Comparison of ENCODE assay signal across 16 cellular contexts in genomic region chr6:14088600-14089168, GRCh38. TPM values are rescaled to one million over a fixed set of nuclear protein-coding genes. Genes with fewer than 3 reads are reported as not detected.
DNase-seq lines count a peak whose midpoint lies in the region; ATAC-seq and TF ChIP-seq lines count a peak whose summit lies in the region.
"Had no signal": no experiment of that assay in that cellular context is flagged by ENCODE, and none has a peak within 500 bp of the region (broad histone marks: within the 10 kb centered on the region; RNA-seq: fewer than 3 reads in every experiment).

No MANE protein-coding gene starts in this region.

- no peaks in the 10 kb centered on the region for H3K4me1 ChIP-seq in RWPE2 (ENCODE audit: insufficient read depth, poor library complexity, severe bottlenecking)
- H3K4me1 ChIP-seq: SJCRH30 had no signal

- no peak overlapping the region for H3K27ac ChIP-seq in RWPE2 (ENCODE audit: poor library complexity, severe bottlenecking)
- H3K27ac ChIP-seq: 22Rv1, SJCRH30 had no signal

- H3K27me3 ChIP-seq in RWPE2 (ENCODE audit: insufficient read depth, poor library complexity, severe bottlenecking), result no peaks in the 10 kb centered on the region
- H3K27me3 ChIP-seq: SJCRH30 had no signal

- no peaks in the 10 kb centered on the region for H3K9me3 ChIP-seq in RWPE2 (ENCODE audit: severe bottlenecking)
- H3K9me3 ChIP-seq: SJCRH30 had no signal

- peak; percentile 43 for ATAC-seq in HG03135 (IDR thresholded peaks at IDR 0.05; ENCODE audit: unreplicated experiment)
- 0 out of 3 replicates have a peak, but pooled peaks have one; percentile 52 for ATAC-seq in RWPE2 (ENCODE audit: low read depth)
- peak; percentile 19 for ATAC-seq in omental fat pad (ENCODE audit: low FRiP score)
- ATAC-seq: K562 had no signal

- DNase-seq in NCI-H748 (lab: John Stamatoyannopoulos, UW; ENCODE audit: unreplicated experiment) (peak; percentile 32), NCI-H748 treated with DMSO at 0.1 percent for 48 hours (lab: John Stamatoyannopoulos, UW) (no peak), RWPE2 (ENCODE audit: low spot score) (no peak), omental fat pad (ENCODE audit: low spot score) (no peak), GM10266 (ENCODE audit: extremely low spot score) (no peak)
- no peak for DNase-seq in activated naive CD4-positive, alpha-beta T cell treated with anti-CD3 and anti-CD28 coated beads, Interleukin-2, amount 50 U/mL, for 16 hours
- no peak for DNase-seq in activated CD4-positive, alpha-beta T cell treated with anti-CD3 and anti-CD28 coated beads for 1 hour
- DNase-seq: CD4-positive, alpha-beta memory T cell; effector CD4-positive, alpha-beta T cell; NCI-H1436 treated with DMSO at 0.1 percent for 48 hours; NCI-H82; substantia nigra had no signal

- TF ChIP-seq CTCF in RWPE2 (IDR thresholded peaks at IDR 0.05; ENCODE audit: poor library complexity, severe bottlenecking) (no peak), omental fat pad (IDR thresholded peaks at IDR 0.05) (no peak), GM10266 (IDR thresholded peaks at IDR 0.05; ENCODE audit: control insufficient read depth, insufficient read depth, low read depth, missing control alignments) (no peak)

- H3K36me3 ChIP-seq in RWPE2 (ENCODE audit: low read depth), result no peaks in the 10 kb centered on the region
- H3K36me3 ChIP-seq: SJCRH30 had no signal

- no peak overlapping the region for H3K4me3 ChIP-seq in RWPE2 (ENCODE audit: severe bottlenecking)
- H3K4me3 ChIP-seq: K562, SJCRH30 had no signal

RNA-seq across cellular contexts. Expression of gene CD83, which starts 28.9 kb away (rescaled TPM):
- total RNA-seq in omental fat pad, result 10 to 100 TPM in 2 of 4 donors, 1 to 10 TPM in 2; 4.9 to 20.4 (median 12.4) TPM
